Comparison of ENCODE assay signal across 8 cellular contexts in the genomic region with DNA sequence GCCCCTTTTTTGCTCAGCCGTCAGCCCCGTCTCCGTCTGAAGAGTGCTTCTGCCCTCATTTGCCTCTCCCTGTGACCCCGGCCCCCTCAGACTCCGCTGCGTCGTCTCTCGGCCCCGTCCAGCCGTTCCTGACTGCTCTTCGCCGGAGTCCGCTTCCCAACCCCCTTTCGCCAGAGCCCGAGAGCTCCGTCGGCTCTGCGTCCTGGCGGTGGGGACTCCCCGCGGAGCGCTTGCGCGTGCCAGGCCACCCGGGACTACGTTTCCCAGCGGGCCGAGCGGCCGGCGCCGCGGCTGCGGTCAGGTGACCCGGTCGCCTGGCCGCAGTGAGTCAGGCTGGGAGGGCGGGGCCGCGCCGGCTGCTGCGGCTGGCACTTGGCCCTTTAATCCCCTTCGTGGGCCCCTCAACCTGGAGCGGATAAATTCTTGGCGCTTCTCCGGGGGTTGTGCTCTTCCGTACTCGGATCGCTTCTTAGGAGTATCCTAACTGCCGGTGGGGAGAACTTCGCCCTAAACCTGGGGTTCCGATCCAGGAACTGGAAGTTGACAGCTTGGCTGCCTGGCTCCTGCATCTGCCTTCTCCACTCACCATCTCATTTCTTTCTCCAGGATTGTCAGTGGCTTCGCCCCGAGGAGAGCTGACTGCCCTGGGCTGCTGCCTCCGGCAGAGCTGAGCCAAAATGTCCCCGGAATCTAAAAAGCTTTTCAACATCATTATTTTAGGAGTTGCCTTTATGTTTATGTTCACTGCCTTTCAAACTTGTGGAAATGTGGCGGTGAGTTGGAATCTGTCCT. TPM values are rescaled to one million over a fixed set of nuclear protein-coding genes. Genes with fewer than 3 reads are reported as not detected.
DNase-seq lines count a peak whose midpoint lies in the region; ATAC-seq, FAIRE-seq and TF ChIP-seq lines count a peak whose summit lies in the region.

Gene MFSD11, plus strand, starts transcription at position 444 of the 792 bp plus-strand sequence. Its CDS starts 234 bp downstream, at position 678.

- peak within 1 kb of the TSS; percentile 96 for H3K27ac ChIP-seq in keratinocyte (ENCODE audit: control insufficient read depth, insufficient read depth, low read length)

- ATAC-seq in HG03175 (IDR thresholded peaks at IDR 0.05; ENCODE audit: unreplicated experiment) = peak; percentile 52

- H3K4me3 ChIP-seq in AG09309 (ENCODE audit: control insufficient read depth, low read depth, low read length) (peak within 1 kb of the TSS; percentile 95), keratinocyte (ENCODE audit: control insufficient read depth in 2 of 3, extremely low read depth in 1 of 3, insufficient read depth in 2 of 3, low read depth in 1 of 3, low read length in 3 of 3) (peak within 1 kb of the TSS; percentile 99 to 100 (median 100))

- FAIRE-seq in keratinocyte (lab: Jason Lieb, UNC) = no peak

- no peak for TF ChIP-seq CTCF in AG09309 (IDR thresholded peaks at IDR 0.05; ENCODE audit: control insufficient read depth, insufficient read depth, low read depth, low read length, missing control alignments)
- TF ChIP-seq CTCF in keratinocyte (optimal IDR thresholded peaks at IDR 0.05 in 1 of 3, IDR thresholded peaks at IDR 0.05 in 1 of 3, conservative IDR thresholded peaks at IDR 0.05 in 1 of 3; ENCODE audit: extremely low read depth in 1 of 3, insufficient read depth in 2 of 3, low read length in 3 of 3) = no peak

- peaks cover 15 to 31% of the 10 kb centered on the region in 2 experiments for H3K36me3 ChIP-seq in keratinocyte (ENCODE audit: control insufficient read depth in 2 of 2, extremely low read depth in 1 of 2, insufficient read depth in 2 of 2, low read length in 2 of 2)

- peaks cover 32% of the 10 kb centered on the region for H3K4me1 ChIP-seq in keratinocyte (ENCODE audit: control insufficient read depth, extremely low read depth, insufficient read depth, low read length)

- peak within 1 kb of the TSS; percentile 92 for H2AFZ ChIP-seq in keratinocyte (ENCODE audit: control insufficient read depth, low read length)

- no peaks in the 10 kb centered on the region for H3K27me3 ChIP-seq in keratinocyte (ENCODE audit: control insufficient read depth, extremely low read depth, insufficient read depth, low read length)

- H3K9me3 ChIP-seq in keratinocyte (ENCODE audit: control insufficient read depth, low read depth, low read length) = no peaks in the 10 kb centered on the region

- H3K9me1 ChIP-seq in keratinocyte (ENCODE audit: control insufficient read depth, extremely low read depth, insufficient read depth, low read length) = peaks cover 2% of the 10 kb centered on the region

- DNase-seq in AG09309 (ENCODE audit: low read depth) = peak; percentile 75
- DNase-seq in NCI-H446 (lab: John Stamatoyannopoulos, UW) = peak; percentile 98
- peak; percentile 82 to 83 for DNase-seq in activated CD4-positive, alpha-beta T cell treated with anti-CD3 and anti-CD28 coated beads for 24 hours (ENCODE audit: low read depth in 2 of 2)
- DNase-seq in cerebellum (ENCODE audit: low spot score) = peak; percentile 94
- no peak for DNase-seq in keratinocyte (ENCODE audit: low read depth, low spot score)
- DNase-seq in stimulated activated CD4-positive, alpha-beta T cell treated with anti-CD3 and anti-CD28 coated beads, Interleukin-12 subunit alpha, Interleukin-12 subunit beta, amount 100 ng/mL, for 48 hours (ENCODE audit: low read depth in 2 of 3, low spot score in 1 of 3) = peak; percentile 76 to 91 (median 82)

- in situ Hi-C loops in GM18951 (cut with MboI; ENCODE audit: low sequenced_read_pairs, unreplicated experiment) = no loop called here

- peak; percentile 42 for TF ChIP-seq POLR2A in GM18951 (IDR thresholded peaks at IDR 0.05; ENCODE audit: extremely low read depth, insufficient read depth, insufficient read length)

- dilution Hi-C loops in keratinocyte (cut with MboI; ENCODE audit: extremely low pct_ligation_motif_present, low sequenced_read_pairs) = no loop called here

- peaks cover 50% of the 10 kb centered on the region for H3K79me2 ChIP-seq in keratinocyte (ENCODE audit: control insufficient read depth, insufficient read depth, low read length)

- peak within 1 kb of the TSS; percentile 99 for H3K9ac ChIP-seq in keratinocyte (ENCODE audit: control insufficient read depth, extremely low read depth, insufficient read depth, low read length)

- H4K20me1 ChIP-seq in keratinocyte (ENCODE audit: control insufficient read depth, extremely low read depth, insufficient read depth, low read length) = peaks cover 24% of the 10 kb centered on the region

- H3K4me2 ChIP-seq in keratinocyte (ENCODE audit: control insufficient read depth, extremely low read depth, insufficient read depth, low read depth, low read length) = peak within 1 kb of the TSS; percentile 98

RNA-seq across cellular contexts. Expression of gene MFSD11, which starts in this region (rescaled TPM):
- total RNA-seq in cerebellum = 63.4 TPM
- polyA plus RNA-seq in keratinocyte = 14.6 to 17.6 TPM (median 15.2 TPM) in 3 replicates
- polyA plus RNA-seq in keratinocyte (2011; ENCODE audit: low read depth) = 11.9 TPM
- 7.7 and 12.8 TPM in 2 replicates for polyA plus RNA-seq in keratinocyte (2011; cell fraction: cytosol; rRNA removed)
- 24.4 and 27.0 TPM in 2 replicates for polyA plus RNA-seq in keratinocyte (2011; cell fraction: nucleus; rRNA removed)
- 10.3 and 16.5 TPM in 2 replicates for polyA plus RNA-seq in keratinocyte (2012; ENCODE audit: low replicate concordance)
- polyA minus RNA-seq in keratinocyte = 14.2 to 26.0 TPM (median 14.8 TPM) in 3 replicates
- 4.8 TPM for polyA minus RNA-seq in keratinocyte (2011; cell fraction: cytosol; rRNA and poly(A)+ RNA removed)
- polyA minus RNA-seq in keratinocyte (2011; cell fraction: nucleus; rRNA and poly(A)+ RNA removed) = 27.2 and 29.7 TPM in 2 replicates
